In the genomic region with DNA sequence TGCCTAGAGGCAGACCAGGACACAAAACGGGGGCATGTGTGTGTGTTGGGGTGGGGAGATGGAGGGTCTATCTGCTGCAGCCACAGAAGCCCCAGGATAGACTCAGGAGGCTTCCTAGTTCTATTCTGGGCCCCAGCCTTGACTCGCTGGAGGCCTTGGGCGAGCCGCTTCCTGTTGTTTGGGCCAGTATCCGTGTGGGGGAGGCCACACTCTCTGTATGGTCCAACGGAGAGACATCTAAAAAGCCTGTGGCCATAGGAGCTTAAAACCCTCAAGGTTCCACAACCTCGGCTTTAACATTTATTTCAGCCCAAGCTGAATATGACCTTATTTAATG, we compare ENCODE assay signal across 10 cellular contexts. TPM values are rescaled to one million over a fixed set of nuclear protein-coding genes. Genes with fewer than 3 reads are reported as not detected.
DNase-seq lines count a peak whose midpoint lies in the region; ATAC-seq, FAIRE-seq and TF ChIP-seq lines count a peak whose summit lies in the region.
"Had no signal": no experiment of that assay in that cellular context is flagged by ENCODE, and none has a peak within 500 bp of the region (broad histone marks: within the 10 kb centered on the region; RNA-seq: fewer than 3 reads in every experiment).

No MANE protein-coding gene starts in this region.

- H2AFZ ChIP-seq in keratinocyte (ENCODE audit: control insufficient read depth, low read length): no peak overlapping the region

- no peaks in the 10 kb centered on the region for H3K9me3 Mint-ChIP-seq in activated naive CD8-positive, alpha-beta T cell treated with anti-CD3 and anti-CD28 coated beads, Interleukin-2, amount 10 ng/mL, durations not matched to agents 7 days and 5 days
- no peaks in the 10 kb centered on the region for H3K9me3 Mint-ChIP-seq in activated naive CD8-positive, alpha-beta T cell treated with anti-CD3 and anti-CD28 coated beads for 36 hours

- H4K20me1 ChIP-seq in keratinocyte (ENCODE audit: control insufficient read depth, extremely low read depth, insufficient read depth, low read length): no peaks in the 10 kb centered on the region

- intact Hi-C loops in vagina (cut with DNase I): loop anchor here (5.0 to 10.0 kb wide), 2 partner anchors 67 to 119 kb away; a partner anchor contains a TSS

- no peak overlapping the region for H3K4me2 ChIP-seq in keratinocyte (ENCODE audit: control insufficient read depth, extremely low read depth, insufficient read depth, low read depth, low read length)

- peaks cover 18% of the 10 kb centered on the region for H3K36me3 Mint-ChIP-seq in activated naive CD8-positive, alpha-beta T cell treated with anti-CD3 and anti-CD28 coated beads, Interleukin-2, amount 10 ng/mL, durations not matched to agents 7 days and 5 days
- peaks cover 4% of the 10 kb centered on the region for H3K36me3 Mint-ChIP-seq in activated naive CD8-positive, alpha-beta T cell treated with anti-CD3 and anti-CD28 coated beads for 36 hours

- POLR2A ChIA-PET in activated naive CD8-positive, alpha-beta T cell treated with anti-CD3 and anti-CD28 coated beads, Interleukin-2, amount 10 ng/mL, durations not matched to agents 7 days and 5 days (lab: Charles Lee): interaction anchor here (1.2 to 2.6 kb wide), 2 partner anchors 65 to 119 kb away, joined by 3 to 9 read pairs; a partner anchor contains a TSS

- H3K27ac ChIP-seq in keratinocyte (ENCODE audit: control insufficient read depth, insufficient read depth, low read length) (peak overlapping the region; percentile 8), vagina (peak overlapping the region; percentile 57), SJCRH30 (no peak overlapping the region)
- H3K27ac ChIP-seq: brain microvascular endothelial cell had no signal

- FAIRE-seq in keratinocyte (lab: Jason Lieb, UNC): no peak
- FAIRE-seq: islet of Langerhans had no signal

- no peak for DNase-seq in activated naive CD8-positive, alpha-beta T cell treated with anti-CD3 and anti-CD28 coated beads, Interleukin-2, amount 10 ng/mL, durations not matched to agents 7 days and 5 days
- no peak for DNase-seq in activated naive CD8-positive, alpha-beta T cell treated with anti-CD3 and anti-CD28 coated beads for 36 hours
- DNase-seq in SIG-M5 treated with dmso at 0.1 percent for 504 hours (lab: John Stamatoyannopoulos, UW; ENCODE audit: unreplicated experiment) (peak; percentile 94), keratinocyte (ENCODE audit: low read depth, low spot score) (no peak), vagina (ENCODE audit: extremely low spot score in 2 of 2) (no peak), cortex of kidney (lab: John Stamatoyannopoulos, UW) (no peak), SJCRH30 (no peak), NCI-H187 (lab: John Stamatoyannopoulos, UW) (no peak)
- DNase-seq: brain microvascular endothelial cell had no signal

- H3K9me3 ChIP-seq in keratinocyte (ENCODE audit: control insufficient read depth, low read depth, low read length): no peaks in the 10 kb centered on the region
- no peaks in the 10 kb centered on the region for H3K9me3 ChIP-seq in vagina
- no peaks in the 10 kb centered on the region for H3K9me3 ChIP-seq in SJCRH30 (replicated peaks)

- peak; percentile 34 for ATAC-seq in activated naive CD8-positive, alpha-beta T cell treated with anti-CD3 and anti-CD28 coated beads, Interleukin-2, amount 10 ng/mL, durations not matched to agents 7 days and 5 days (ENCODE audit: low read depth)

- H3K4me3 Mint-ChIP-seq in activated naive CD8-positive, alpha-beta T cell treated with anti-CD3 and anti-CD28 coated beads, Interleukin-2, amount 10 ng/mL, durations not matched to agents 7 days and 5 days: peak overlapping the region; percentile 44
- no peak overlapping the region for H3K4me3 Mint-ChIP-seq in activated naive CD8-positive, alpha-beta T cell treated with anti-CD3 and anti-CD28 coated beads for 36 hours

- H3K79me2 ChIP-seq in keratinocyte (ENCODE audit: control insufficient read depth, insufficient read depth, low read length): no peaks in the 10 kb centered on the region

- dilution Hi-C loops in keratinocyte (cut with MboI; ENCODE audit: extremely low pct_ligation_motif_present, low sequenced_read_pairs): no loop called here

- TF ChIP-seq CTCF in keratinocyte (optimal IDR thresholded peaks at IDR 0.05 in 1 of 3, IDR thresholded peaks at IDR 0.05 in 1 of 3, conservative IDR thresholded peaks at IDR 0.05 in 1 of 3; ENCODE audit: extremely low read depth in 1 of 3, insufficient read depth in 2 of 3, low read length in 3 of 3): no peak
- no peak for TF ChIP-seq CTCF in vagina (IDR thresholded peaks at IDR 0.05)

- peaks cover 32% of the 10 kb centered on the region for H3K4me1 ChIP-seq in keratinocyte (ENCODE audit: control insufficient read depth, extremely low read depth, insufficient read depth, low read length)
- peaks cover 26% of the 10 kb centered on the region for H3K4me1 ChIP-seq in vagina
- H3K4me1 ChIP-seq in SJCRH30: no peaks in the 10 kb centered on the region

- no peak overlapping the region for H3K9ac ChIP-seq in keratinocyte (ENCODE audit: control insufficient read depth, extremely low read depth, insufficient read depth, low read length)

- H3K4me3 ChIP-seq in keratinocyte (ENCODE audit: control insufficient read depth in 2 of 3, extremely low read depth in 1 of 3, insufficient read depth in 2 of 3, low read depth in 1 of 3, low read length in 3 of 3): no peak overlapping the region
- H3K4me3 ChIP-seq in vagina: no peak overlapping the region
- H3K4me3 ChIP-seq in SJCRH30: no peak overlapping the region

- H3K36me3 ChIP-seq in keratinocyte (ENCODE audit: control insufficient read depth in 2 of 2, extremely low read depth in 1 of 2, insufficient read depth in 2 of 2, low read length in 2 of 2): peaks cover 0 to 18% of the 10 kb centered on the region in 2 experiments
- H3K36me3 ChIP-seq in vagina: no peaks in the 10 kb centered on the region
- peaks cover 37% of the 10 kb centered on the region for H3K36me3 ChIP-seq in SJCRH30
- H3K36me3 ChIP-seq: brain microvascular endothelial cell had no signal

- H3K9me1 ChIP-seq in keratinocyte (ENCODE audit: control insufficient read depth, extremely low read depth, insufficient read depth, low read length): peaks cover 5% of the 10 kb centered on the region

- H3K4me1 Mint-ChIP-seq in activated naive CD8-positive, alpha-beta T cell treated with anti-CD3 and anti-CD28 coated beads, Interleukin-2, amount 10 ng/mL, durations not matched to agents 7 days and 5 days: peaks cover 24% of the 10 kb centered on the region
- H3K4me1 Mint-ChIP-seq in activated naive CD8-positive, alpha-beta T cell treated with anti-CD3 and anti-CD28 coated beads for 36 hours: peaks cover 4% of the 10 kb centered on the region

- H3K27ac Mint-ChIP-seq in activated naive CD8-positive, alpha-beta T cell treated with anti-CD3 and anti-CD28 coated beads, Interleukin-2, amount 10 ng/mL, durations not matched to agents 7 days and 5 days: peak overlapping the region; percentile 94
- no peak overlapping the region for H3K27ac Mint-ChIP-seq in activated naive CD8-positive, alpha-beta T cell treated with anti-CD3 and anti-CD28 coated beads for 36 hours

- no peaks in the 10 kb centered on the region for H3K27me3 Mint-ChIP-seq in activated naive CD8-positive, alpha-beta T cell treated with anti-CD3 and anti-CD28 coated beads, Interleukin-2, amount 10 ng/mL, durations not matched to agents 7 days and 5 days
- no peaks in the 10 kb centered on the region for H3K27me3 Mint-ChIP-seq in activated naive CD8-positive, alpha-beta T cell treated with anti-CD3 and anti-CD28 coated beads for 36 hours

- TF ChIP-seq POLR2A in vagina (IDR thresholded peaks at IDR 0.05): no peak

- H3K27me3 ChIP-seq in keratinocyte (ENCODE audit: control insufficient read depth, extremely low read depth, insufficient read depth, low read length) (no peaks in the 10 kb centered on the region), vagina (no peaks in the 10 kb centered on the region), SJCRH30 (no peaks in the 10 kb centered on the region)
- H3K27me3 ChIP-seq: brain microvascular endothelial cell had no signal

RNA-seq across cellular contexts. Expression of a gene that starts 32.8 kb away (rescaled TPM):
- 10 to 100 TPM; 20.8 to 22.4 TPM for total RNA-seq in activated naive CD8-positive, alpha-beta T cell treated with anti-CD3 and anti-CD28 coated beads, Interleukin-2, amount 10 ng/mL, durations not matched to agents 7 days and 5 days
- 10 to 100 TPM; 23.8 to 24.8 TPM for total RNA-seq in activated naive CD8-positive, alpha-beta T cell treated with anti-CD3 and anti-CD28 coated beads for 36 hours
- polyA plus RNA-seq in keratinocyte: 7.2 to 11.5 TPM (median 11.3 TPM) in 3 replicates
- 0.70 TPM for polyA plus RNA-seq in keratinocyte (2011; ENCODE audit: low read depth)
- polyA plus RNA-seq in keratinocyte (2011; cell fraction: cytosol; rRNA removed): 6.2 and 8.5 TPM in 2 replicates
- 5.5 and 7.7 TPM in 2 replicates for polyA plus RNA-seq in keratinocyte (2011; cell fraction: nucleus; rRNA removed)
- polyA plus RNA-seq in keratinocyte (2012; ENCODE audit: low replicate concordance): 2.0 and 12.5 TPM in 2 replicates
- polyA minus RNA-seq in keratinocyte: 11.7 to 21.4 TPM (median 18.1 TPM) in 3 replicates
- 8.8 TPM for polyA minus RNA-seq in keratinocyte (2011; cell fraction: cytosol; rRNA and poly(A)+ RNA removed)
- polyA minus RNA-seq in keratinocyte (2011; cell fraction: nucleus; rRNA and poly(A)+ RNA removed): 4.9 and 7.3 TPM in 2 replicates
- 0.74 TPM for total RNA-seq in vagina
- 27.1 and 28.3 TPM in 2 replicates for total RNA-seq in SJCRH30 (2014; rRNA removed; shearing (Covaris generic))

Comparison
In these comparisons a context has a peak if more than half of its experiments do, and no peak if none do; other contexts are left out.
1. RNA of a gene that starts 32.8 kb away (total RNA-seq): 27.1 to 28.3 TPM in SJCRH30, 23.8 to 24.8 TPM in activated naive CD8-positive, alpha-beta T cell treated with anti-CD3 and anti-CD28 coated beads for 36 hours and 20.8 to 22.4 TPM in activated naive CD8-positive, alpha-beta T cell treated with anti-CD3 and anti-CD28 coated beads, Interleukin-2, amount 10 ng/mL, durations not matched to agents 7 days and 5 days; 0.74 TPM in vagina (single experiment); every median in the first group is over 10 times any median in the second.